23 cellular contexts compared by ENCODE assay signal in genomic region chr2:239522740-239523119, GRCh38.
"Had no signal": no experiment of that assay in that cellular context is flagged by ENCODE, and none has a peak within 500 bp of the region (broad histone marks: within the 10 kb centered on the region; RNA-seq: fewer than 3 reads in every experiment).

No MANE protein-coding gene starts in this region.

- H3K4me3 ChIP-seq: ascending aorta, ovary, psoas muscle, testis, transverse colon had no signal

- H3K4me1 ChIP-seq: ascending aorta, foreskin keratinocyte, testis, transverse colon had no signal

- H3K27ac ChIP-seq: ascending aorta, foreskin keratinocyte, ovary, psoas muscle, testis, transverse colon had no signal

- FAIRE-seq: endothelial cell of umbilical vein, islet of Langerhans, urothelium cell line had no signal

- H3K36me3 ChIP-seq: ascending aorta, ovary, transverse colon had no signal

- DNase-seq: activated CD4-positive, alpha-beta memory T cell treated with anti-CD3 and anti-CD28 coated beads, Interleukin-2, amount 10 ng/mL, durations not matched to agents 7 days and 5 days; activated CD4-positive, alpha-beta T cell treated with anti-CD3 and anti-CD28 coated beads for 1 hour; activated CD4-positive, alpha-beta T cell treated with anti-CD3 and anti-CD28 coated beads, Interleukin-2, amount 10 ng/mL, durations not matched to agents 7 days and 5 days; activated CD8-positive, alpha-beta memory T cell treated with anti-CD3 and anti-CD28 coated beads, Interleukin-2, amount 50 U/mL, for 48 hours; activated gamma-delta T cell; activated naive CD4-positive, alpha-beta T cell treated with anti-CD3 and anti-CD28 coated beads, Interleukin-2, amount 10 ng/mL, durations not matched to agents 7 days and 5 days; activated naive CD8-positive, alpha-beta T cell treated with anti-CD3 and anti-CD28 coated beads, Interleukin-2, amount 10 ng/mL, durations not matched to agents 7 days and 5 days; activated T-cell treated with anti-CD3 and anti-CD28 coated beads, Interleukin-2, amount 50 U/mL, for 24 hours; caudate nucleus; foreskin keratinocyte; naive B cell; nephron progenitor cell; ovary; stimulated activated naive CD4-positive, alpha-beta T cell treated with Interleukin-2 at 50 U/mL for 16 hours; T-helper 2 cell; testis; transverse colon had no signal

- H3K9me3 ChIP-seq: ascending aorta, ovary, psoas muscle, testis, transverse colon had no signal

- H3K27me3 ChIP-seq: ascending aorta, foreskin keratinocyte, ovary, testis, transverse colon had no signal

- ATAC-seq: foreskin keratinocyte, WTC11 had no signal
